19 cellular contexts compared by ENCODE assay signal in the genomic region with DNA sequence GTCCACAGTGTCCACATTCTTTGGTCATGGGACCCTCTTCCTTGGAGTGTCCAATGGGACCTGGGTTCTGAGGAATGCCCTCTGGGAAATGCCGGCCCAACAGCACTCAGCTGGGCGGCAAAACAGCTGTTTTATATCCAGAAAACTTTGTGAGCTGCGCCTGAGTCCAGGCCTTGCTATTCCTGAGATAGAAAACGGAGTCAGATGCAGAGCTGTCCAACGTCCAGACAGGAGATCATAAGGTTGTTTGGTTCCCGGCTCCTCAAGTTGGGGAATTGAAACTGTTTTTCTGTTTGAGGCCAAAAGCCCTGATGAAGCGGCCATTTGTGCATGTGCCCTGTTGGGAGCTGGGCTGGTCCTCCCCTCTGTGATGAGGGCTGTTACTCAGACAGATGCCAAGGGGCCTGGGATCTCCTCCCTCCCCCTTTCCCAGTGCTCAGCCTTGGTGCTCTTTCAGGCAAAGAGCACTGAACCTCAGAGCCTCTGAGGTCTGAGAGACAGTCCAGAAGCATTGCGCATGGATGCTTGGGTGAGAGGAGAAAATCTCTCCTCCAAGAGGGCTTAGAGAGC.
DNase-seq lines count a peak whose midpoint lies in the region; ATAC-seq and TF ChIP-seq lines count a peak whose summit lies in the region.
"Had no signal": no experiment of that assay in that cellular context is flagged by ENCODE, and none has a peak within 500 bp of the region (broad histone marks: within the 10 kb centered on the region; RNA-seq: fewer than 3 reads in every experiment).

No MANE protein-coding gene starts in this region.

- H3K9me3 ChIP-seq in heart left ventricle (no peaks in the 10 kb centered on the region), ovary (no peaks in the 10 kb centered on the region), upper lobe of left lung (no peaks in the 10 kb centered on the region), colonic mucosa (no peaks in the 10 kb centered on the region)
- H3K9me3 ChIP-seq: BLaER1 treated with 17β-estradiol and CSF1 and Interleukin-3, amounts not matched to agents 10 nM and 100 nM had no signal

- H3K4me1 ChIP-seq in heart left ventricle (peaks cover 4 to 37% (median 28%) of the 10 kb centered on the region in 12 donors), ovary (ENCODE audit: insufficient read depth) (peaks cover 21% of the 10 kb centered on the region), upper lobe of left lung (peaks cover 9 to 22% (median 18%) of the 10 kb centered on the region in 4 donors), colonic mucosa (no peaks in the 10 kb centered on the region)

- WGBS in heart left ventricle, 4 donors, result 58 to 66% (median 65%) methylated on average over 8 of the region's 8 CpGs
- 11 to 27% (median 15%) methylated on average over 8 of the region's 8 CpGs for WGBS in ovary, 3 donors
- 81 to 89% methylated on average over 3 to 8 of the region's 8 CpGs for WGBS in upper lobe of left lung, 2 donors

- peak in 2 of 4 donors; percentile 21 to 27 for ATAC-seq in heart left ventricle
- ATAC-seq in upper lobe of left lung (ENCODE audit: low FRiP score in 2 of 2), result no peak
- ATAC-seq: activated T-cell treated with anti-CD3 and anti-CD28 coated beads, Interleukin-2, amount 50 U/mL, for 4 hours; natural killer cell treated with Interleukin-12 subunit alpha and Interleukin-12 subunit beta and Interleukin-15 and Interleukin-18, amount 100 ng/mL, for 72 hours had no signal

- no peak overlapping the region for H3K4me3 ChIP-seq in heart left ventricle
- H3K4me3 ChIP-seq in ovary, result no peak overlapping the region
- H3K4me3 ChIP-seq in upper lobe of left lung, result no peak overlapping the region
- H3K4me3 ChIP-seq in colonic mucosa, result no peak overlapping the region
- H3K4me3 ChIP-seq: BLaER1 treated with 17β-estradiol and CSF1 and Interleukin-3, amounts not matched to agents 10 nM and 100 nM had no signal

- no peaks in the 10 kb centered on the region for H3K36me3 Mint-ChIP-seq in T-helper 1 cell treated with Interleukin-12 subunit alpha and Interleukin-12 subunit beta and Interleukin-4 antibody, amounts not matched to agents 30 μg/mL and 1 μg/mL, for 36 hours (ENCODE audit: low read depth)
- H3K36me3 Mint-ChIP-seq in activated CD4-positive, alpha-beta memory T cell treated with anti-CD3 and anti-CD28 coated beads for 36 hours, result no peaks in the 10 kb centered on the region
- H3K36me3 Mint-ChIP-seq: activated naive CD8-positive, alpha-beta T cell treated with anti-CD3 and anti-CD28 coated beads, Interleukin-2, amount 10 ng/mL, durations not matched to agents 7 days and 5 days; natural killer cell treated with Interleukin-12 subunit alpha and Interleukin-12 subunit beta and Interleukin-15 and Interleukin-18, amount 100 ng/mL, for 72 hours had no signal

- TF ChIP-seq CTCF in heart left ventricle (IDR thresholded peaks at IDR 0.05), result no peak
- TF ChIP-seq CTCF in ovary (IDR thresholded peaks at IDR 0.05), result no peak
- no peak for TF ChIP-seq CTCF in upper lobe of left lung (IDR thresholded peaks at IDR 0.05)
- no peak for TF ChIP-seq CTCF in colonic mucosa (IDR thresholded peaks at IDR 0.05)

- DNase-seq in T-helper 1 cell (no peak), heart left ventricle (peak in 1 of 5 donors; percentile 46), ovary (peak in 3 of 5 donors; percentile 47 to 60 (median 51)), upper lobe of left lung (no peak), colonic mucosa (no peak)
- no peak for DNase-seq in stimulated activated naive CD4-positive, alpha-beta T cell treated with Interleukin-2 at 50 U/mL for 16 hours (lab: John Stamatoyannopoulos, UW)
- DNase-seq in activated CD4-positive, alpha-beta memory T cell treated with anti-CD3 and anti-CD28 coated beads for 36 hours, result no peak
- DNase-seq: 8988T; activated CD4-positive, alpha-beta T cell treated with anti-CD3 and anti-CD28 coated beads, Interleukin-2, amount 10 ng/mL, durations not matched to agents 24 days and 14 days; activated naive CD8-positive, alpha-beta T cell treated with anti-CD3 and anti-CD28 coated beads, Interleukin-2, amount 10 ng/mL, durations not matched to agents 7 days and 5 days; activated T-cell treated with anti-CD3 and anti-CD28 coated beads, Interleukin-2, amount 50 U/mL, for 4 hours; DMS79; effector CD4-positive, alpha-beta T cell; NCI-H1694; stimulated activated CD4-positive, alpha-beta T cell treated with anti-CD3 and anti-CD28 coated beads, Interleukin-2, amount 100 ng/mL, for 48 hours; T1000 had no signal

- H3K27ac ChIP-seq in heart left ventricle, result peak overlapping the region in 11 of 12 donors; percentile 43 to 81 (median 72)
- H3K27ac ChIP-seq in ovary, result peak overlapping the region; percentile 66 to 80
- peak overlapping the region; percentile 5 to 36 (median 34) for H3K27ac ChIP-seq in upper lobe of left lung
- H3K27ac ChIP-seq in colonic mucosa, result no peak overlapping the region

- no peaks in the 10 kb centered on the region for H3K27me3 ChIP-seq in heart left ventricle
- no peaks in the 10 kb centered on the region for H3K27me3 ChIP-seq in ovary
- H3K27me3 ChIP-seq in upper lobe of left lung, result no peaks in the 10 kb centered on the region
- H3K27me3 ChIP-seq in colonic mucosa, result no peaks in the 10 kb centered on the region

- TF ChIP-seq POLR2A in heart left ventricle (IDR thresholded peaks at IDR 0.05) (no peak), ovary (IDR thresholded peaks at IDR 0.05) (no peak), upper lobe of left lung (IDR thresholded peaks at IDR 0.05) (no peak)

- H3K9ac ChIP-seq in colonic mucosa (ENCODE audit: low read depth in 2 of 2, low read length in 2 of 2), result no peak overlapping the region

- peaks cover 2% of the 10 kb centered on the region for H3K4me1 Mint-ChIP-seq in T-helper 1 cell treated with Interleukin-12 subunit alpha and Interleukin-12 subunit beta and Interleukin-4 antibody, amounts not matched to agents 30 μg/mL and 1 μg/mL, for 36 hours (ENCODE audit: low read depth)
- H3K4me1 Mint-ChIP-seq in activated CD4-positive, alpha-beta memory T cell treated with anti-CD3 and anti-CD28 coated beads for 36 hours (ENCODE audit: low read depth), result peaks cover 7% of the 10 kb centered on the region
- H3K4me1 Mint-ChIP-seq: activated naive CD8-positive, alpha-beta T cell treated with anti-CD3 and anti-CD28 coated beads, Interleukin-2, amount 10 ng/mL, durations not matched to agents 7 days and 5 days had no signal

- POLR2A ChIA-PET in activated CD4-positive, alpha-beta memory T cell treated with anti-CD3 and anti-CD28 coated beads for 36 hours (lab: Charles Lee), result no interaction called here

- H3K27me3 Mint-ChIP-seq in T-helper 1 cell treated with Interleukin-12 subunit alpha and Interleukin-12 subunit beta and Interleukin-4 antibody, amounts not matched to agents 30 μg/mL and 1 μg/mL, for 36 hours (ENCODE audit: low read depth), result peaks cover 4% of the 10 kb centered on the region
- no peaks in the 10 kb centered on the region for H3K27me3 Mint-ChIP-seq in activated CD4-positive, alpha-beta memory T cell treated with anti-CD3 and anti-CD28 coated beads for 36 hours
- H3K27me3 Mint-ChIP-seq: natural killer cell treated with Interleukin-12 subunit alpha and Interleukin-12 subunit beta and Interleukin-15 and Interleukin-18, amount 100 ng/mL, for 72 hours had no signal

- no peak overlapping the region for H3K4me3 Mint-ChIP-seq in T-helper 1 cell treated with Interleukin-12 subunit alpha and Interleukin-12 subunit beta and Interleukin-4 antibody, amounts not matched to agents 30 μg/mL and 1 μg/mL, for 36 hours
- no peak overlapping the region for H3K4me3 Mint-ChIP-seq in activated CD4-positive, alpha-beta memory T cell treated with anti-CD3 and anti-CD28 coated beads for 36 hours
- H3K4me3 Mint-ChIP-seq: activated CD4-positive, alpha-beta T cell treated with anti-CD3 and anti-CD28 coated beads, Interleukin-2, amount 10 ng/mL, durations not matched to agents 24 days and 14 days; activated naive CD8-positive, alpha-beta T cell treated with anti-CD3 and anti-CD28 coated beads, Interleukin-2, amount 10 ng/mL, durations not matched to agents 7 days and 5 days; activated T-cell treated with anti-CD3 and anti-CD28 coated beads, Interleukin-2, amount 50 U/mL, for 4 hours; natural killer cell treated with Interleukin-12 subunit alpha and Interleukin-12 subunit beta and Interleukin-15 and Interleukin-18, amount 100 ng/mL, for 72 hours had no signal

- peak overlapping the region; percentile 28 for H3K27ac Mint-ChIP-seq in T-helper 1 cell treated with Interleukin-12 subunit alpha and Interleukin-12 subunit beta and Interleukin-4 antibody, amounts not matched to agents 30 μg/mL and 1 μg/mL, for 36 hours
- no peak overlapping the region for H3K27ac Mint-ChIP-seq in activated CD4-positive, alpha-beta memory T cell treated with anti-CD3 and anti-CD28 coated beads for 36 hours
- H3K27ac Mint-ChIP-seq: activated CD4-positive, alpha-beta T cell treated with anti-CD3 and anti-CD28 coated beads, Interleukin-2, amount 10 ng/mL, durations not matched to agents 24 days and 14 days; activated naive CD8-positive, alpha-beta T cell treated with anti-CD3 and anti-CD28 coated beads, Interleukin-2, amount 10 ng/mL, durations not matched to agents 7 days and 5 days; natural killer cell treated with Interleukin-12 subunit alpha and Interleukin-12 subunit beta and Interleukin-15 and Interleukin-18, amount 100 ng/mL, for 72 hours had no signal

- H3K9me3 Mint-ChIP-seq in T-helper 1 cell treated with Interleukin-12 subunit alpha and Interleukin-12 subunit beta and Interleukin-4 antibody, amounts not matched to agents 30 μg/mL and 1 μg/mL, for 36 hours, result no peaks in the 10 kb centered on the region
- no peaks in the 10 kb centered on the region for H3K9me3 Mint-ChIP-seq in activated CD4-positive, alpha-beta memory T cell treated with anti-CD3 and anti-CD28 coated beads for 36 hours
- H3K9me3 Mint-ChIP-seq: activated CD4-positive, alpha-beta T cell treated with anti-CD3 and anti-CD28 coated beads, Interleukin-2, amount 10 ng/mL, durations not matched to agents 24 days and 14 days; activated naive CD8-positive, alpha-beta T cell treated with anti-CD3 and anti-CD28 coated beads, Interleukin-2, amount 10 ng/mL, durations not matched to agents 7 days and 5 days; activated T-cell treated with anti-CD3 and anti-CD28 coated beads, Interleukin-2, amount 50 U/mL, for 4 hours; natural killer cell treated with Interleukin-12 subunit alpha and Interleukin-12 subunit beta and Interleukin-15 and Interleukin-18, amount 100 ng/mL, for 72 hours had no signal

- intact Hi-C loops in heart left ventricle (cut with DNase I), result loop anchor here in 9 of 10 donors (1.0 to 10.0 kb wide), 12 partner anchors 61 to 258 kb away; a partner anchor contains a TSS
- intact Hi-C loops in ovary (cut with DNase I), result loop anchor here in 3 of 4 donors (2.0 to 5.0 kb wide), 2 partner anchors 76 to 257 kb away; a partner anchor contains a TSS
- intact Hi-C loops in activated CD4-positive, alpha-beta memory T cell treated with anti-CD3 and anti-CD28 coated beads for 36 hours (cut with micrococcal nuclease), result no loop called here
- intact Hi-C loops in colonic mucosa (cut with DNase I), result loop anchor here (5.0 to 10.0 kb wide), 2 partner anchors 236 to 333 kb away; a partner anchor contains a TSS

- TF ChIP-seq EP300 in ovary (IDR thresholded peaks at IDR 0.05) (no peak), upper lobe of left lung (IDR thresholded peaks at IDR 0.05) (no peak)

- H3K36me3 ChIP-seq in heart left ventricle, result no peaks in the 10 kb centered on the region
- no peaks in the 10 kb centered on the region for H3K36me3 ChIP-seq in ovary
- no peaks in the 10 kb centered on the region for H3K36me3 ChIP-seq in upper lobe of left lung
- H3K36me3 ChIP-seq in colonic mucosa, result no peaks in the 10 kb centered on the region
- H3K36me3 ChIP-seq: BLaER1 treated with 17β-estradiol and CSF1 and Interleukin-3, amounts not matched to agents 10 nM and 100 nM had no signal

- CTCF ChIA-PET in activated CD4-positive, alpha-beta memory T cell treated with anti-CD3 and anti-CD28 coated beads for 36 hours (lab: Charles Lee), result interaction anchor here (0.8 to 9.5 kb wide), 15 partner anchors 11 to 263 kb away, joined by 3 to 148 read pairs (median 5); no protein-coding TSS in a partner anchor

Comparison
In these comparisons a context has a peak if more than half of its experiments do, and no peak if none do; other contexts are left out.
1. DNase-seq: peak in ovary (3 of 5); none in T-helper 1 cell (0 of 5), upper lobe of left lung (0 of 2), stimulated activated naive CD4-positive, alpha-beta T cell treated with Interleukin-2 at 50 U/mL for 16 hours (single experiment), activated CD4-positive, alpha-beta memory T cell treated with anti-CD3 and anti-CD28 coated beads for 36 hours (single experiment) and colonic mucosa (single experiment).